10 cellular contexts compared by ENCODE assay signal in genomic region chr16:31128711-31129567, GRCh38. TPM values are rescaled to one million over a fixed set of nuclear protein-coding genes. Genes with fewer than 3 reads are reported as not detected.
DNase-seq lines count a peak whose midpoint lies in the region; ATAC-seq, FAIRE-seq and TF ChIP-seq lines count a peak whose summit lies in the region.
"Had no signal": no experiment of that assay in that cellular context is flagged by ENCODE, and none has a peak within 500 bp of the region (broad histone marks: within the 10 kb centered on the region; RNA-seq: fewer than 3 reads in every experiment).

No MANE protein-coding gene starts in this region.

- H3K36me3 Mint-ChIP-seq in activated CD8-positive, alpha-beta T cell treated with anti-CD3 and anti-CD28 coated beads, Interleukin-2, amount 10 ng/mL, durations not matched to agents 7 days and 5 days (ENCODE audit: low read depth), result peaks cover 22% of the 10 kb centered on the region
- H3K36me3 Mint-ChIP-seq in activated CD8-positive, alpha-beta T cell treated with anti-CD3 and anti-CD28 coated beads for 36 hours (ENCODE audit: low read depth), result peaks cover 21% of the 10 kb centered on the region
- peaks cover 14% of the 10 kb centered on the region for H3K36me3 Mint-ChIP-seq in mesothelial cell of epicardium

- POLR2A ChIA-PET in activated CD8-positive, alpha-beta T cell treated with anti-CD3 and anti-CD28 coated beads, Interleukin-2, amount 10 ng/mL, durations not matched to agents 7 days and 5 days (lab: Charles Lee), result interaction anchor here (0.6 to 1.9 kb wide), 2 partner anchors 7 to 11 kb away, joined by 3 to 6 read pairs; partner anchors contain the start of gene KAT8
- POLR2A ChIA-PET in activated CD8-positive, alpha-beta T cell treated with anti-CD3 and anti-CD28 coated beads for 36 hours (lab: Charles Lee), result interaction anchor here (0.8 kb wide), 1 partner anchor 66 kb away, joined by 3 read pairs; no protein-coding TSS in a partner anchor

- no peaks in the 10 kb centered on the region for H3K27me3 Mint-ChIP-seq in activated CD8-positive, alpha-beta T cell treated with anti-CD3 and anti-CD28 coated beads, Interleukin-2, amount 10 ng/mL, durations not matched to agents 7 days and 5 days (ENCODE audit: low read depth)
- H3K27me3 Mint-ChIP-seq in activated CD8-positive, alpha-beta T cell treated with anti-CD3 and anti-CD28 coated beads for 36 hours, result no peaks in the 10 kb centered on the region
- no peaks in the 10 kb centered on the region for H3K27me3 Mint-ChIP-seq in mesothelial cell of epicardium (ENCODE audit: low read depth)
- H3K27me3 Mint-ChIP-seq: activated naive CD4-positive, alpha-beta T cell treated with anti-CD3 and anti-CD28 coated beads, Interleukin-2, amount 50 U/mL, for 24 hours had no signal

- peak in 1 of 2 donors; percentile 26 for TF ChIP-seq POLR2A in thyroid gland (IDR thresholded peaks at IDR 0.05)

- WGBS in thyroid gland, 2 donors, result 56 to 59% methylated on average over 12 to 13 of the region's 14 CpGs

- no peaks in the 10 kb centered on the region for H3K27me3 ChIP-seq in bronchial epithelial cell (ENCODE audit: control insufficient read depth, insufficient read depth, low read length)
- H3K27me3 ChIP-seq in thyroid gland, result no peaks in the 10 kb centered on the region
- no peaks in the 10 kb centered on the region for H3K27me3 ChIP-seq in HAP-1 (ENCODE audit: low read depth)

- TF ChIP-seq CTCF in activated CD8-positive, alpha-beta T cell treated with anti-CD3 and anti-CD28 coated beads for 36 hours (IDR thresholded peaks at IDR 0.05), result no peak
- no peak for TF ChIP-seq CTCF in bronchial epithelial cell (IDR thresholded peaks at IDR 0.05; ENCODE audit: insufficient read depth, low read length, severe bottlenecking)
- TF ChIP-seq CTCF in mesothelial cell of epicardium (IDR thresholded peaks at IDR 0.05; ENCODE audit: unreplicated experiment), result no peak
- no peak for TF ChIP-seq CTCF in thyroid gland (IDR thresholded peaks at IDR 0.05)

- no peak for FAIRE-seq in bronchial epithelial cell (lab: Jason Lieb, UNC)

- no peak overlapping the region for H3K4me3 Mint-ChIP-seq in activated CD8-positive, alpha-beta T cell treated with anti-CD3 and anti-CD28 coated beads, Interleukin-2, amount 10 ng/mL, durations not matched to agents 7 days and 5 days
- no peak overlapping the region for H3K4me3 Mint-ChIP-seq in activated CD8-positive, alpha-beta T cell treated with anti-CD3 and anti-CD28 coated beads for 36 hours
- no peak overlapping the region for H3K4me3 Mint-ChIP-seq in mesothelial cell of epicardium
- H3K4me3 Mint-ChIP-seq: activated naive CD4-positive, alpha-beta T cell treated with anti-CD3 and anti-CD28 coated beads, Interleukin-2, amount 50 U/mL, for 24 hours had no signal

- DNase-seq in activated CD8-positive, alpha-beta T cell treated with anti-CD3 and anti-CD28 coated beads, Interleukin-2, amount 10 ng/mL, durations not matched to agents 7 days and 5 days, result no peak
- DNase-seq in activated CD8-positive, alpha-beta T cell treated with anti-CD3 and anti-CD28 coated beads for 36 hours, result no peak
- DNase-seq in bronchial epithelial cell (ENCODE audit: low read depth) (peak; percentile 59), mesothelial cell of epicardium (ENCODE audit: low spot score in 2 of 2, unreplicated experiment in 2 of 2) (no peak), thyroid gland (no peak), HAP-1 (ENCODE audit: low spot score in 2 of 2) (no peak)
- no peak for DNase-seq in activated CD4-positive, CD25-positive, alpha-beta regulatory T cell treated with anti-CD3 and anti-CD28 coated beads, Interleukin-2, amount 50 U/mL, for 72 hours

- H3K4me3 ChIP-seq in bronchial epithelial cell (ENCODE audit: low read depth, low read length) (no peak overlapping the region), thyroid gland (replicated peaks in 1 of 3) (no peak overlapping the region), HAP-1 (no peak overlapping the region)

- intact Hi-C loops in activated CD8-positive, alpha-beta T cell treated with anti-CD3 and anti-CD28 coated beads for 36 hours (cut with micrococcal nuclease), result no loop called here
- intact Hi-C loops in thyroid gland (cut with DNase I), result no loop called here

- H3K4me1 Mint-ChIP-seq in activated CD8-positive, alpha-beta T cell treated with anti-CD3 and anti-CD28 coated beads, Interleukin-2, amount 10 ng/mL, durations not matched to agents 7 days and 5 days (ENCODE audit: low read depth), result peaks cover 5% of the 10 kb centered on the region
- peaks cover 2% of the 10 kb centered on the region for H3K4me1 Mint-ChIP-seq in activated CD8-positive, alpha-beta T cell treated with anti-CD3 and anti-CD28 coated beads for 36 hours (ENCODE audit: low read depth)
- H3K4me1 Mint-ChIP-seq in mesothelial cell of epicardium, result peaks cover 33% of the 10 kb centered on the region

- H3K27ac ChIP-seq in thyroid gland, result peak overlapping the region; percentile 76 to 96 (median 92)

- H3K27ac Mint-ChIP-seq in activated CD8-positive, alpha-beta T cell treated with anti-CD3 and anti-CD28 coated beads, Interleukin-2, amount 10 ng/mL, durations not matched to agents 7 days and 5 days, result peak overlapping the region; percentile 76
- H3K27ac Mint-ChIP-seq in activated CD8-positive, alpha-beta T cell treated with anti-CD3 and anti-CD28 coated beads for 36 hours, result no peak overlapping the region
- H3K27ac Mint-ChIP-seq in mesothelial cell of epicardium, result peak overlapping the region; percentile 80
- H3K27ac Mint-ChIP-seq: activated naive CD4-positive, alpha-beta T cell treated with anti-CD3 and anti-CD28 coated beads, Interleukin-2, amount 50 U/mL, for 24 hours had no signal

- H3K36me3 ChIP-seq in bronchial epithelial cell (ENCODE audit: control insufficient read depth, insufficient read depth, low read length), result peaks cover 18% of the 10 kb centered on the region
- peaks cover 11 to 29% of the 10 kb centered on the region in 2 donors for H3K36me3 ChIP-seq in thyroid gland
- peaks cover 38% of the 10 kb centered on the region for H3K36me3 ChIP-seq in HAP-1 (replicated peaks)

- H3K9me3 Mint-ChIP-seq in activated CD8-positive, alpha-beta T cell treated with anti-CD3 and anti-CD28 coated beads, Interleukin-2, amount 10 ng/mL, durations not matched to agents 7 days and 5 days (ENCODE audit: insufficient read depth), result no peaks in the 10 kb centered on the region
- no peaks in the 10 kb centered on the region for H3K9me3 Mint-ChIP-seq in activated CD8-positive, alpha-beta T cell treated with anti-CD3 and anti-CD28 coated beads for 36 hours
- H3K9me3 Mint-ChIP-seq in mesothelial cell of epicardium, result no peaks in the 10 kb centered on the region
- H3K9me3 Mint-ChIP-seq: activated naive CD4-positive, alpha-beta T cell treated with anti-CD3 and anti-CD28 coated beads, Interleukin-2, amount 50 U/mL, for 24 hours had no signal

- H3K9me3 ChIP-seq in thyroid gland (no peaks in the 10 kb centered on the region), HAP-1 (no peaks in the 10 kb centered on the region)

- in situ Hi-C loops in HAP-1 (cut with MboI; ENCODE audit: low sequenced_read_pairs), result no loop called here

- peaks cover 59 to 64% of the 10 kb centered on the region in 2 donors for H3K4me1 ChIP-seq in thyroid gland
- H3K4me1 ChIP-seq in HAP-1, result peaks cover 6% of the 10 kb centered on the region

- CTCF ChIA-PET in activated CD8-positive, alpha-beta T cell treated with anti-CD3 and anti-CD28 coated beads, Interleukin-2, amount 10 ng/mL, durations not matched to agents 7 days and 5 days (lab: Charles Lee), result interaction anchor here (1.1 to 3.2 kb wide), 2 partner anchors 10 to 13 kb away, joined by 3 to 16 read pairs; no protein-coding TSS in a partner anchor
- CTCF ChIA-PET in activated CD8-positive, alpha-beta T cell treated with anti-CD3 and anti-CD28 coated beads for 36 hours (lab: Charles Lee), result interaction anchor here (0.7 to 3.0 kb wide), 2 partner anchors 13 kb away, joined by 3 to 12 read pairs; no protein-coding TSS in a partner anchor

- ATAC-seq in activated CD8-positive, alpha-beta T cell treated with anti-CD3 and anti-CD28 coated beads, Interleukin-2, amount 10 ng/mL, durations not matched to agents 7 days and 5 days, result no peak
- ATAC-seq in activated CD8-positive, alpha-beta T cell treated with anti-CD3 and anti-CD28 coated beads for 36 hours, result no peak
- no peak for ATAC-seq in HG02798 (IDR thresholded peaks at IDR 0.05; ENCODE audit: poor library complexity, unreplicated experiment)

RNA-seq across cellular contexts. Expression of gene PRSS8, which starts 6.6 kb away (rescaled TPM):
- not detected for total RNA-seq in activated CD8-positive, alpha-beta T cell treated with anti-CD3 and anti-CD28 coated beads, Interleukin-2, amount 10 ng/mL, durations not matched to agents 7 days and 5 days
- not detected for total RNA-seq in activated CD8-positive, alpha-beta T cell treated with anti-CD3 and anti-CD28 coated beads for 36 hours
- 15.0 and 31.0 TPM in 2 replicates for total RNA-seq in bronchial epithelial cell
- 79.1 to 84.3 TPM (median 79.9 TPM) in 3 replicates for total RNA-seq in mesothelial cell of epicardium
- 10 to 100 TPM; 42.1 to 89.9 (median 72.8) TPM for total RNA-seq in thyroid gland
- total RNA-seq: OCI-LY7 had no signal

RNA-seq across cellular contexts. Expression of gene KAT8, which starts 11.5 kb away (rescaled TPM):
- total RNA-seq in activated CD8-positive, alpha-beta T cell treated with anti-CD3 and anti-CD28 coated beads, Interleukin-2, amount 10 ng/mL, durations not matched to agents 7 days and 5 days, result 10 to 100 TPM; 58.6 to 63.8 TPM
- 10 to 100 TPM; 55.6 to 58.7 TPM for total RNA-seq in activated CD8-positive, alpha-beta T cell treated with anti-CD3 and anti-CD28 coated beads for 36 hours
- total RNA-seq in bronchial epithelial cell (34.1 and 54.5 TPM in 2 replicates), mesothelial cell of epicardium (72.1 to 76.4 TPM (median 75.7 TPM) in 3 replicates), thyroid gland (100 to 1,000 TPM in 3 of 4 donors, 10 to 100 TPM in 1; 90.0 to 121 (median 113) TPM)

RNA-seq across cellular contexts. Expression of gene BCKDK, which starts 20.8 kb away (rescaled TPM):
- 10 to 100 TPM; 38.9 TPM for total RNA-seq in activated CD8-positive, alpha-beta T cell treated with anti-CD3 and anti-CD28 coated beads, Interleukin-2, amount 10 ng/mL, durations not matched to agents 7 days and 5 days
- 10 to 100 TPM; 55.1 to 58.7 TPM for total RNA-seq in activated CD8-positive, alpha-beta T cell treated with anti-CD3 and anti-CD28 coated beads for 36 hours
- 7.4 and 7.9 TPM in 2 replicates for total RNA-seq in bronchial epithelial cell
- 36.4 to 37.3 TPM (median 37.0 TPM) in 3 replicates for total RNA-seq in mesothelial cell of epicardium
- total RNA-seq in thyroid gland, result 10 to 100 TPM; 30.1 to 52.0 (median 40.5) TPM

RNA-seq across cellular contexts. Expression of gene PRSS36, which starts 20.9 kb away (rescaled TPM):
- total RNA-seq in activated CD8-positive, alpha-beta T cell treated with anti-CD3 and anti-CD28 coated beads, Interleukin-2, amount 10 ng/mL, durations not matched to agents 7 days and 5 days, result 1 to 10 TPM in 1 of 2 experiments, under 1 TPM in 1; 0.95 to 1.3 TPM
- total RNA-seq in activated CD8-positive, alpha-beta T cell treated with anti-CD3 and anti-CD28 coated beads for 36 hours, result under 1 TPM; 0.18 to 0.72 TPM
- total RNA-seq in bronchial epithelial cell, result 0.26 and 1.3 TPM in 2 replicates
- 0.96 to 1.7 TPM (median 1.4 TPM) in 3 replicates for total RNA-seq in mesothelial cell of epicardium
- 1 to 10 TPM; 1.4 to 6.6 (median 3.0) TPM for total RNA-seq in thyroid gland
- total RNA-seq: OCI-LY7 had no signal

RNA-seq across cellular contexts. Expression of gene VKORC1, which starts 34.3 kb away (rescaled TPM):
- 10 to 100 TPM; 71.6 to 78.8 TPM for total RNA-seq in activated CD8-positive, alpha-beta T cell treated with anti-CD3 and anti-CD28 coated beads, Interleukin-2, amount 10 ng/mL, durations not matched to agents 7 days and 5 days
- 10 to 100 TPM; 68.5 to 71.5 TPM for total RNA-seq in activated CD8-positive, alpha-beta T cell treated with anti-CD3 and anti-CD28 coated beads for 36 hours
- total RNA-seq in bronchial epithelial cell (29.2 and 32.6 TPM in 2 replicates), mesothelial cell of epicardium (48.6 to 53.7 TPM (median 49.5 TPM) in 3 replicates), thyroid gland (100 to 1,000 TPM in 2 of 4 donors, 10 to 100 TPM in 2; 58.7 to 145 (median 104) TPM)

Comparison
In these comparisons a context has a peak if more than half of its experiments do, and no peak if none do; other contexts are left out.
1. RNA of gene PRSS8, which starts 6.6 kb away (total RNA-seq): 42.1 to 89.9 TPM in thyroid gland, 79.1 to 84.3 TPM in mesothelial cell of epicardium and 15.0 to 31.0 TPM in bronchial epithelial cell; not detected in activated CD8-positive, alpha-beta T cell treated with anti-CD3 and anti-CD28 coated beads for 36 hours and not detected in activated CD8-positive, alpha-beta T cell treated with anti-CD3 and anti-CD28 coated beads, Interleukin-2, amount 10 ng/mL, durations not matched to agents 7 days and 5 days; every median in the first group is over 10 times any median in the second.